11 cellular contexts compared by ENCODE assay signal in the genomic region with DNA sequence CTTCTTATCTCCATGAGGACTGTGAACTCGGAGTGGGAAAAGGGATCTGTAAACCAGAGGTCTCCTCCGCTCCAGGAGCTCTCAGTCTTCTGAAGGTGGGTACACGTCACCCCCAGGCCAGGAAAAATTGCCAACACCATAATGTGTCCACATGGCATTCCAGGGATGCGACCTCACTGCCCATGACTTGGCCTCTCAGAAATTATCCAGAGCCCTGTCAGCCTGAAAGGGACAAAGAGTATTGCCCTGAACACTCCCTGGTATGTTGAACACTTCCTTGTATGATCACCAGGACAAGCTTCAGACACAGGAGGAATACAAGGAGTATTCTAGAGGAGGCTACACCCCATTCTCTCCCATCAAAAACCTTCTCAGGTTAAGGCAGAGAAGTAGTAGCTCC.
DNase-seq lines count a peak whose midpoint lies in the region; ATAC-seq, FAIRE-seq and TF ChIP-seq lines count a peak whose summit lies in the region.
"Had no signal": no experiment of that assay in that cellular context is flagged by ENCODE, and none has a peak within 500 bp of the region (broad histone marks: within the 10 kb centered on the region; RNA-seq: fewer than 3 reads in every experiment).

No MANE protein-coding gene starts in this region.

- H3K23ac ChIP-seq in H1 (ENCODE audit: insufficient read length), result no peak overlapping the region

- H3K4me3 ChIP-seq in AG10803 (ENCODE audit: low read length) (no peak overlapping the region), H1 (ENCODE audit: extremely low read depth in 1 of 4, insufficient read depth in 2 of 4, low read depth in 3 of 4, low read length in 4 of 4) (no peak overlapping the region), mesodermal cell (ENCODE audit: extremely low read depth, insufficient read depth, low read length, poor library complexity, severe bottlenecking) (no peak overlapping the region)
- H3K4me3 ChIP-seq: Peyer's patch had no signal

- no peak overlapping the region for H3K18ac ChIP-seq in H1 (ENCODE audit: extremely low read depth, low read length)

- H3K4me2 ChIP-seq in H1 (ENCODE audit: insufficient read depth in 1 of 2, low read depth in 2 of 2, low read length in 2 of 2), result no peak overlapping the region

- POLR2A ChIA-PET in H1 (lab: Charles Lee; ENCODE audit: partially characterized antibody), result interaction anchor here (1.5 kb wide), 1 partner anchor 81 kb away, joined by 4 read pairs; a partner anchor contains a TSS

- H2BK120ac ChIP-seq in H1 (replicated peaks; ENCODE audit: low read depth, low read length), result no peak overlapping the region

- H2BK12ac ChIP-seq in H1 (ENCODE audit: low read depth, low read length), result no peak overlapping the region

- H3K4me1 ChIP-seq in H1 (replicated peaks in 1 of 4; ENCODE audit: control insufficient read depth in 3 of 4, insufficient read depth in 4 of 4, low read length in 3 of 4), result peaks cover 0 to 3% (median 0%) of the 10 kb centered on the region in 4 experiments; a peak in 1 of 7 replicates
- peaks cover 6% of the 10 kb centered on the region for H3K4me1 ChIP-seq in mesodermal cell (ENCODE audit: control insufficient read depth, insufficient read depth, low read length, poor library complexity, severe bottlenecking)
- H3K4me1 ChIP-seq: Peyer's patch had no signal

- H4K20me1 ChIP-seq in H1 (replicated peaks in 1 of 2; ENCODE audit: control insufficient read depth in 1 of 2, insufficient read depth in 2 of 2, low read length in 2 of 2), result no peaks in the 10 kb centered on the region

- no peaks in the 10 kb centered on the region for H3K36me3 ChIP-seq in H1 (ENCODE audit: control insufficient read depth in 2 of 4, insufficient read depth in 4 of 4, low read length in 3 of 4)
- no peaks in the 10 kb centered on the region for H3K36me3 ChIP-seq in mesodermal cell (ENCODE audit: control insufficient read depth, insufficient read depth, low read length)
- H3K36me3 ChIP-seq: Peyer's patch had no signal

- no peak overlapping the region for H4K91ac ChIP-seq in H1 (replicated peaks; ENCODE audit: insufficient read length, low read length)

- H3K79me2 ChIP-seq in H1 (ENCODE audit: control insufficient read depth in 1 of 2, insufficient read depth in 2 of 2, low read length in 2 of 2), result no peaks in the 10 kb centered on the region

- H4K5ac ChIP-seq in H1 (ENCODE audit: insufficient read length, low read depth, low read length), result no peak overlapping the region

- no peak overlapping the region for H2AK5ac ChIP-seq in H1 (ENCODE audit: low read depth, low read length)

- no peak overlapping the region for H2BK20ac ChIP-seq in H1 (ENCODE audit: low read length)

- no peaks in the 10 kb centered on the region for H3K27me3 ChIP-seq in H1 (replicated peaks in 1 of 4; ENCODE audit: control insufficient read depth in 3 of 4, extremely low read depth in 1 of 4, insufficient read depth in 3 of 4, low read length in 3 of 4)
- H3K27me3 ChIP-seq: Peyer's patch had no signal

- DNase-seq in AG10803 (ENCODE audit: low read depth) (peak; percentile 82), NCI-H226 (peak; percentile 35), H1 (ENCODE audit: low read depth in 1 of 2, low spot score in 2 of 2) (no peak), OCI-M1 (lab: John Stamatoyannopoulos, UW) (no peak), NOMO-1 treated with DMSO at 0.1 percent for 48 hours (lab: John Stamatoyannopoulos, UW; ENCODE audit: unreplicated experiment) (no peak)
- DNase-seq: activated CD4-positive, alpha-beta T cell treated with anti-CD3 and anti-CD28 coated beads, Interleukin-2, amount 10 ng/mL, durations not matched to agents 7 days and 5 days; NCI-H1105 had no signal

- ATAC-seq in GM21360 (IDR thresholded peaks at IDR 0.05; ENCODE audit: unreplicated experiment) (no peak), HG02852 (IDR thresholded peaks at IDR 0.05; ENCODE audit: unreplicated experiment) (no peak)

- no peak overlapping the region for H2BK15ac ChIP-seq in H1 (ENCODE audit: low read length)

- TF ChIP-seq POLR2A in H1 (IDR thresholded peaks at IDR 0.05; ENCODE audit: control extremely low read depth in 1 of 2, low read depth in 2 of 2, low read length in 2 of 2), result no peak

- no peak for FAIRE-seq in H1 (lab: Jason Lieb, UNC)

- H2BK5ac ChIP-seq in H1 (ENCODE audit: low read depth, low read length), result no peak overlapping the region

- CTCF ChIA-PET in H1 (lab: Charles Lee; ENCODE audit: partially characterized antibody), result interaction anchor here (0.7 to 1.3 kb wide), 2 partner anchors 9 to 574 kb away, joined by 3 to 6 read pairs; no protein-coding TSS in a partner anchor

- H3K23me2 ChIP-seq in H1 (ENCODE audit: low read depth, low read length), result no peaks in the 10 kb centered on the region

- H3K79me1 ChIP-seq in H1 (ENCODE audit: low read depth, low read length), result no peaks in the 10 kb centered on the region

- H3K56ac ChIP-seq in H1 (replicated peaks; ENCODE audit: insufficient read length, low read depth, low read length), result no peak overlapping the region

- H4K8ac ChIP-seq in H1 (ENCODE audit: extremely low read depth, insufficient read depth, low read length), result no peak overlapping the region

- whole genome bisulfite sequencing in H1 (ENCODE audit: extremely low coverage in 1 of 2, insufficient coverage in 1 of 2, insufficient read length in 1 of 2, insufficient replicate concordance in 2 of 2, low coverage in 1 of 2, low lambda C conversion rate in 2 of 2, missing lambda C conversion rate in 1 of 2), 2 experiments, result 84% methylated on average over 4 of the region's 4 CpGs; no CpG with 5 or more reads in 1 of the 2 experiments
- 92 to 93% methylated on average over 3 to 4 of the region's 4 CpGs for WGBS in mesodermal cell (ENCODE audit: insufficient coverage in 2 of 2), 2 experiments

- no peak overlapping the region for H3K4ac ChIP-seq in H1 (replicated peaks; ENCODE audit: insufficient read length, low read depth, low read length)

- H3K9ac ChIP-seq in H1 (replicated peaks in 1 of 4; ENCODE audit: extremely low read depth in 1 of 4, low read depth in 3 of 4, low read length in 3 of 4), result no peak overlapping the region

- TF ChIP-seq EP300 in H1 (IDR thresholded peaks at IDR 0.05; ENCODE audit: borderline replicate concordance in 1 of 2, low read depth in 2 of 2, low read length in 2 of 2), result no peak

- peak overlapping the region; percentile 18; the same call in 1 of the 2 replicates for H2AFZ ChIP-seq in H1 (ENCODE audit: low read length)

- H3K27ac ChIP-seq in H1 (ENCODE audit: low read depth, low read length) (no peak overlapping the region), mesodermal cell (ENCODE audit: low read depth, low read length, severe bottlenecking) (peak overlapping the region; percentile 65)

- H3K9me3 ChIP-seq in H1 (ENCODE audit: insufficient read depth in 2 of 2, low read depth in 1 of 2, low read length in 1 of 2) (no peaks in the 10 kb centered on the region), mesodermal cell (ENCODE audit: control insufficient read depth, low read length) (no peaks in the 10 kb centered on the region)
- H3K9me3 ChIP-seq: Peyer's patch had no signal

- no peak for TF ChIP-seq RAD21 in H1 (IDR thresholded peaks at IDR 0.05 in 1 of 2, conservative IDR thresholded peaks at IDR 0.05 in 1 of 2; ENCODE audit: low read depth in 2 of 2, low read length in 2 of 2)

- TF ChIP-seq CTCF in AG10803 (conservative IDR thresholded peaks at IDR 0.05; ENCODE audit: low read length) (no peak), H1 (IDR thresholded peaks at IDR 0.05; ENCODE audit: control extremely low read depth in 1 of 3, insufficient read depth in 1 of 3, low read depth in 1 of 3, low read length in 3 of 3) (no peak)

- H3K14ac ChIP-seq in H1 (ENCODE audit: insufficient read length), result no peak overlapping the region

TF ChIP-seq in H1, 55 proteins besides CTCF, POLR2A, EP300 and RAD21:
- TF ChIP-seq KDM4A (IDR thresholded peaks at IDR 0.05; ENCODE audit: low read depth, low read length, severe bottlenecking), result no peak
- no peak for TF ChIP-seq PHF8 (conservative IDR thresholded peaks at IDR 0.05; ENCODE audit: low read depth, low read length)
- no peak for TF ChIP-seq POLR2AphosphoS5 (IDR thresholded peaks at IDR 0.05; ENCODE audit: low read depth, low read length)
- TF ChIP-seq JUND (IDR thresholded peaks at IDR 0.05; ENCODE audit: low read length), result no peak
- TF ChIP-seq, protein P1, sequence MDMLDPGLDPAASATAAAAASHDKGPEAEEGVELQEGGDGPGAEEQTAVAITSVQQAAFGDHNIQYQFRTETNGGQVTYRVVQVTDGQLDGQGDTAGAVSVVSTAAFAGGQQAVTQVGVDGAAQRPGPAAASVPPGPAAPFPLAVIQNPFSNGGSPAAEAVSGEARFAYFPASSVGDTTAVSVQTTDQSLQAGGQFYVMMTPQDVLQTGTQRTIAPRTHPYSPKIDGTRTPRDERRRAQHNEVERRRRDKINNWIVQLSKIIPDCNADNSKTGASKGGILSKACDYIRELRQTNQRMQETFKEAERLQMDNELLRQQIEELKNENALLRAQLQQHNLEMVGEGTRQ (IDR thresholded peaks at IDR 0.05; ENCODE audit: low read length), result no peak
- TF ChIP-seq KDM5A (IDR thresholded peaks at IDR 0.05; ENCODE audit: low read length), result no peak
- TF ChIP-seq ASH2L (IDR thresholded peaks at IDR 0.05; ENCODE audit: low read length), result no peak
- TF ChIP-seq CTBP2 (IDR thresholded peaks at IDR 0.05; ENCODE audit: borderline replicate concordance, insufficient read depth, insufficient read length, low read length), result no peak
- TF ChIP-seq, protein P2, sequence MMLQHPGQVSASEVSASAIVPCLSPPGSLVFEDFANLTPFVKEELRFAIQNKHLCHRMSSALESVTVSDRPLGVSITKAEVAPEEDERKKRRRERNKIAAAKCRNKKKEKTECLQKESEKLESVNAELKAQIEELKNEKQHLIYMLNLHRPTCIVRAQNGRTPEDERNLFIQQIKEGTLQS (IDR thresholded peaks at IDR 0.05; ENCODE audit: insufficient read depth, low read depth, low read length), result no peak
- TF ChIP-seq SIRT6 (IDR thresholded peaks at IDR 0.05; ENCODE audit: low read length), result no peak
- no peak for TF ChIP-seq BACH1 (IDR thresholded peaks at IDR 0.05; ENCODE audit: low read length)
- TF ChIP-seq RBBP5 (IDR thresholded peaks at IDR 0.05; ENCODE audit: borderline replicate concordance, low read depth, low read length), result no peak
- no peak for TF ChIP-seq MAFK (IDR thresholded peaks at IDR 0.05; ENCODE audit: low read depth, low read length)

Comparison
In these comparisons a context has a peak if more than half of its experiments do, and no peak if none do; other contexts are left out.
1. DNase-seq: peak in AG10803 (single experiment) and NCI-H226 (single experiment); none in H1 (0 of 2), OCI-M1 (single experiment) and NOMO-1 treated with DMSO at 0.1 percent for 48 hours (single experiment).